Comparison of ENCODE assay signal across 20 cellular contexts in the genomic region with DNA sequence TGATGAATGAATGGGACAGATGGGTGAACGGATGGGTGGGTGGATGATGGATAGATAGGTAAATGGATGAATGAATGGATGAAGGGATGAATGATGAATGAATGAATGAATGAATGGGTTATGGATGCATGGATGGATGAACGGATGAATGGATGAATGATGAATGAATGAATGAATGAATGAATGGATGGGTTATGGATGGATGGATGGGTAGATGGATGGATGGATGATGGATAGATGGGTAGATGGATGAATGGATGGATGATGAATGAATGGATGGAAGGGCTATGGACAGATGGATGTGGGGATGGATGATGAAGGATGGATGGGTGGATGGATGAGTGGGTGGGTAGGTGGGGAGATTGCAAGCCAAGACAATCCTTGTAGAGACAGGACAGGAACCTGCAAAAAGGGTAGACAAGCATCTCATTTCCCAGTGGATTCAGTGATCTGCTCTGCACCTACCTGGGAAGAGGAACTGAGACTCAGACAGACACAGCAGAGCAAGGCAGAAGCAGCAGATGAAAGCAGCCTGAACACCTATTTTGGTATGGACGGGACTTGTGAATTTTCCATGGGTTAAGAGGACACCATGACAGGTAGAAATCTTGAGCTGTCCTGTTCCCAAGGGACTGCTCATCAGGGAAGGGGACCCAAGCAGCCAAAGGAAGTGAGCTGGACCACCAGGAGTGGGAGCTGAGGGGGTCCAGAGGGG.
DNase-seq lines count a peak whose midpoint lies in the region; ATAC-seq and FAIRE-seq lines count a peak whose summit lies in the region.
"Had no signal": no experiment of that assay in that cellular context is flagged by ENCODE, and none has a peak within 500 bp of the region (broad histone marks: within the 10 kb centered on the region; RNA-seq: fewer than 3 reads in every experiment).

No MANE protein-coding gene starts in this region.

- DNase-seq in DMS53 (lab: John Stamatoyannopoulos, UW) (peak; percentile 6), DMS53 treated with DMSO at 0.1 percent for 48 hours (lab: John Stamatoyannopoulos, UW; ENCODE audit: unreplicated experiment) (no peak), GM18507 (ENCODE audit: extremely low spot score, insufficient read length, low read depth) (no peak), MG63 (no peak)
- no peak for DNase-seq in stimulated activated naive B cell treated with anti-CD40 and anti-IgM and Interleukin-4, amounts not matched to agents 10 μg/mL and 1 μg/mL and 100 μg/mL, for 72 hours
- no peak for DNase-seq in naive thymus-derived CD4-positive, alpha-beta T cell
- DNase-seq in activated naive CD8-positive, alpha-beta T cell treated with anti-CD3 and anti-CD28 coated beads, Interleukin-2, amount 50 U/mL, for 24 hours = no peak
- DNase-seq: C1 segment of cervical spinal cord; CD4-positive, alpha-beta memory T cell; COR-L47; DMS79; EL; GF-D8; GM23248; H7; HCEC 1CT had no signal

- ATAC-seq in stimulated activated naive B cell treated with anti-CD40 and anti-IgM and Interleukin-4, amounts not matched to agents 10 μg/mL and 1 μg/mL and 100 μg/mL, for 72 hours (replicated peaks) = peak; percentile 66 to 73
- ATAC-seq in GM21825 (IDR thresholded peaks at IDR 0.05; ENCODE audit: unreplicated experiment) = no peak
- ATAC-seq in naive thymus-derived CD4-positive, alpha-beta T cell = no peak
- ATAC-seq in activated naive CD8-positive, alpha-beta T cell treated with anti-CD3 and anti-CD28 coated beads, Interleukin-2, amount 50 U/mL, for 24 hours = no peak

- no peaks in the 10 kb centered on the region for H3K9me3 ChIP-seq in MG63
- no peaks in the 10 kb centered on the region for H3K9me3 ChIP-seq in naive thymus-derived CD4-positive, alpha-beta T cell (ENCODE audit: control insufficient read depth in 2 of 3, low read length in 3 of 3)

- H3K27ac ChIP-seq in naive thymus-derived CD4-positive, alpha-beta T cell (ENCODE audit: low read depth, low read length) = no peak overlapping the region
- H3K27ac ChIP-seq: 22Rv1, GM23248 had no signal

- H3K4me3 Mint-ChIP-seq in stimulated activated naive B cell treated with anti-CD40 and anti-IgM and Interleukin-4, amounts not matched to agents 10 μg/mL and 1 μg/mL and 100 μg/mL, for 72 hours = no peak overlapping the region
- H3K4me3 Mint-ChIP-seq in naive thymus-derived CD4-positive, alpha-beta T cell = no peak overlapping the region
- H3K4me3 Mint-ChIP-seq in activated naive CD8-positive, alpha-beta T cell treated with anti-CD3 and anti-CD28 coated beads, Interleukin-2, amount 50 U/mL, for 24 hours = no peak overlapping the region
- H3K4me3 Mint-ChIP-seq: B cell; CD4-positive, alpha-beta memory T cell had no signal

- intact Hi-C loops in naive thymus-derived CD4-positive, alpha-beta T cell (cut with micrococcal nuclease) = no loop called here

- H3K4me3 ChIP-seq in MG63 = no peak overlapping the region
- H3K4me3 ChIP-seq in naive thymus-derived CD4-positive, alpha-beta T cell (ENCODE audit: low read length) = no peak overlapping the region
- H3K4me3 ChIP-seq: GM23248 had no signal

- peak; percentile 65 for FAIRE-seq in GM18507 (lab: Jason Lieb, UNC)
- FAIRE-seq: A204.1 had no signal

- H3K4me1 ChIP-seq in naive thymus-derived CD4-positive, alpha-beta T cell (ENCODE audit: control insufficient read depth in 2 of 2, insufficient read depth in 2 of 2, low read length in 2 of 2) = no peaks in the 10 kb centered on the region

- H3K27ac Mint-ChIP-seq in stimulated activated naive B cell treated with anti-CD40 and anti-IgM and Interleukin-4, amounts not matched to agents 10 μg/mL and 1 μg/mL and 100 μg/mL, for 72 hours = no peak overlapping the region
- H3K27ac Mint-ChIP-seq in naive thymus-derived CD4-positive, alpha-beta T cell = no peak overlapping the region
- H3K27ac Mint-ChIP-seq in activated naive CD8-positive, alpha-beta T cell treated with anti-CD3 and anti-CD28 coated beads, Interleukin-2, amount 50 U/mL, for 24 hours = no peak overlapping the region
- H3K27ac Mint-ChIP-seq: B cell; CD4-positive, alpha-beta memory T cell had no signal

- H3K36me3 ChIP-seq in MG63 = no peaks in the 10 kb centered on the region
- H3K36me3 ChIP-seq in naive thymus-derived CD4-positive, alpha-beta T cell (ENCODE audit: control insufficient read depth in 2 of 3, insufficient read depth in 3 of 3, low read length in 3 of 3) = no peaks in the 10 kb centered on the region

- H3K9me3 Mint-ChIP-seq in stimulated activated naive B cell treated with anti-CD40 and anti-IgM and Interleukin-4, amounts not matched to agents 10 μg/mL and 1 μg/mL and 100 μg/mL, for 72 hours = no peaks in the 10 kb centered on the region
- H3K9me3 Mint-ChIP-seq in naive thymus-derived CD4-positive, alpha-beta T cell = no peaks in the 10 kb centered on the region
- no peaks in the 10 kb centered on the region for H3K9me3 Mint-ChIP-seq in activated naive CD8-positive, alpha-beta T cell treated with anti-CD3 and anti-CD28 coated beads, Interleukin-2, amount 50 U/mL, for 24 hours

- peaks cover 6% of the 10 kb centered on the region in 2 donors for H3K4me1 Mint-ChIP-seq in stimulated activated naive B cell treated with anti-CD40 and anti-IgM and Interleukin-4, amounts not matched to agents 10 μg/mL and 1 μg/mL and 100 μg/mL, for 72 hours
- H3K4me1 Mint-ChIP-seq in naive thymus-derived CD4-positive, alpha-beta T cell = no peaks in the 10 kb centered on the region
- no peaks in the 10 kb centered on the region for H3K4me1 Mint-ChIP-seq in activated naive CD8-positive, alpha-beta T cell treated with anti-CD3 and anti-CD28 coated beads, Interleukin-2, amount 50 U/mL, for 24 hours
- H3K4me1 Mint-ChIP-seq: B cell had no signal

- H3K27me3 Mint-ChIP-seq in stimulated activated naive B cell treated with anti-CD40 and anti-IgM and Interleukin-4, amounts not matched to agents 10 μg/mL and 1 μg/mL and 100 μg/mL, for 72 hours = peaks cover 25 to 37% of the 10 kb centered on the region in 2 donors
- peaks cover 0 to 13% (median 11%) of the 10 kb centered on the region in 5 donors for H3K27me3 Mint-ChIP-seq in naive thymus-derived CD4-positive, alpha-beta T cell
- peaks cover 9% of the 10 kb centered on the region for H3K27me3 Mint-ChIP-seq in activated naive CD8-positive, alpha-beta T cell treated with anti-CD3 and anti-CD28 coated beads, Interleukin-2, amount 50 U/mL, for 24 hours

- peaks cover 0 to 1% of the 10 kb centered on the region in 2 donors for H3K36me3 Mint-ChIP-seq in stimulated activated naive B cell treated with anti-CD40 and anti-IgM and Interleukin-4, amounts not matched to agents 10 μg/mL and 1 μg/mL and 100 μg/mL, for 72 hours
- no peaks in the 10 kb centered on the region for H3K36me3 Mint-ChIP-seq in naive thymus-derived CD4-positive, alpha-beta T cell
- no peaks in the 10 kb centered on the region for H3K36me3 Mint-ChIP-seq in activated naive CD8-positive, alpha-beta T cell treated with anti-CD3 and anti-CD28 coated beads, Interleukin-2, amount 50 U/mL, for 24 hours (ENCODE audit: low read depth)
- H3K36me3 Mint-ChIP-seq: CD4-positive, alpha-beta memory T cell had no signal

- POLR2A ChIA-PET in naive thymus-derived CD4-positive, alpha-beta T cell (lab: Charles Lee) = no interaction called here

- CTCF ChIA-PET in naive thymus-derived CD4-positive, alpha-beta T cell (lab: Charles Lee) = no interaction called here

- no peaks in the 10 kb centered on the region for H3K27me3 ChIP-seq in MG63
- H3K27me3 ChIP-seq in naive thymus-derived CD4-positive, alpha-beta T cell (ENCODE audit: control insufficient read depth in 2 of 2, insufficient read depth in 2 of 2, low read length in 2 of 2) = no peaks in the 10 kb centered on the region

Comparison
In these comparisons a context has a peak if more than half of its experiments do, and no peak if none do; other contexts are left out.
1. ATAC-seq: peak in stimulated activated naive B cell treated with anti-CD40 and anti-IgM and Interleukin-4, amounts not matched to agents 10 μg/mL and 1 μg/mL and 100 μg/mL, for 72 hours (2 of 2); none in GM21825 (single experiment), naive thymus-derived CD4-positive, alpha-beta T cell (single experiment) and activated naive CD8-positive, alpha-beta T cell treated with anti-CD3 and anti-CD28 coated beads, Interleukin-2, amount 50 U/mL, for 24 hours (single experiment).